21 cellular contexts compared by ENCODE assay signal in genomic region chr4:5993063-5993745, GRCh38. TPM values are rescaled to one million over a fixed set of nuclear protein-coding genes. Genes with fewer than 3 reads are reported as not detected.
DNase-seq lines count a peak whose midpoint lies in the region; ATAC-seq lines count a peak whose summit lies in the region.
"Had no signal": no experiment of that assay in that cellular context is flagged by ENCODE, and none has a peak within 500 bp of the region (broad histone marks: within the 10 kb centered on the region; RNA-seq: fewer than 3 reads in every experiment).

No MANE protein-coding gene starts in this region.

- H3K4me1 ChIP-seq in BLaER1 = peaks cover 85% of the 10 kb centered on the region
- H3K4me1 ChIP-seq in BLaER1 treated with 17β-estradiol and CSF1 and Interleukin-3, amounts not matched to agents 10 nM and 100 nM = peaks cover 41 to 88% (median 79%) of the 10 kb centered on the region in 10 experiments

- H3K27ac ChIP-seq in BLaER1 = peak overlapping the region; percentile 18; the same call in 1 of the 2 replicates
- H3K27ac ChIP-seq in BLaER1 treated with 17β-estradiol and CSF1 and Interleukin-3, amounts not matched to agents 10 nM and 100 nM = no peak overlapping the region
- H3K27ac ChIP-seq: HL-60 had no signal

- no peak overlapping the region for H3K9ac ChIP-seq in BLaER1
- no peak overlapping the region for H3K9ac ChIP-seq in BLaER1 treated with 17β-estradiol and CSF1 and Interleukin-3, amounts not matched to agents 10 nM and 100 nM
- H3K9ac ChIP-seq: SK-N-SH had no signal

- no peaks in the 10 kb centered on the region for H3K27me3 ChIP-seq in BLaER1
- H3K27me3 ChIP-seq in BLaER1 treated with 17β-estradiol and CSF1 and Interleukin-3, amounts not matched to agents 10 nM and 100 nM = no peaks in the 10 kb centered on the region

- no peak for ATAC-seq in HG02763 (IDR thresholded peaks at IDR 0.05; ENCODE audit: unreplicated experiment)
- ATAC-seq: HCT116 had no signal

- DNase-seq in ecto neural progenitor cell (ENCODE audit: low spot score) (peak; percentile 38), posterior vena cava (ENCODE audit: low spot score) (peak; percentile 43), DMS 273 treated with DMSO at 0.1 percent for 48 hours (lab: John Stamatoyannopoulos, UW) (no peak), NCI-H345 treated with DMSO at 0.1 percent for 48 hours (lab: John Stamatoyannopoulos, UW; ENCODE audit: unreplicated experiment) (no peak)
- DNase-seq: Calu3, DND-41, GOT3, NCI-H146, NCI-H1930, NCI-H446, NCI-H524 treated with DMSO at 0.1 percent for 48 hours, NCI-H774, SK-N-SH, SW 1271 had no signal

- H3K36me3 ChIP-seq in BLaER1 = no peaks in the 10 kb centered on the region
- no peaks in the 10 kb centered on the region for H3K36me3 ChIP-seq in BLaER1 treated with 17β-estradiol and CSF1 and Interleukin-3, amounts not matched to agents 10 nM and 100 nM

- H3K4me2 ChIP-seq in BLaER1 = peak overlapping the region; percentile 74
- peak overlapping the region in 9 of 11 experiments; percentile 3 to 81 (median 72); a peak in 15 of 22 replicates for H3K4me2 ChIP-seq in BLaER1 treated with 17β-estradiol and CSF1 and Interleukin-3, amounts not matched to agents 10 nM and 100 nM
- H3K4me2 ChIP-seq: SK-N-SH had no signal

- no peaks in the 10 kb centered on the region for H4K20me1 ChIP-seq in BLaER1
- H4K20me1 ChIP-seq in BLaER1 treated with 17β-estradiol and CSF1 and Interleukin-3, amounts not matched to agents 10 nM and 100 nM = peaks cover 0 to 8% (median 0%) of the 10 kb centered on the region in 11 experiments; a peak in 1 of 22 replicates

- intact Hi-C loops in posterior vena cava (cut with DNase I) = no loop called here

- no peaks in the 10 kb centered on the region for H3K9me3 ChIP-seq in BLaER1
- no peaks in the 10 kb centered on the region for H3K9me3 ChIP-seq in BLaER1 treated with 17β-estradiol and CSF1 and Interleukin-3, amounts not matched to agents 10 nM and 100 nM (replicated peaks in 1 of 11)
- H3K9me3 ChIP-seq: SK-N-SH had no signal

- no peak overlapping the region for H3K4me3 ChIP-seq in BLaER1
- no peak overlapping the region for H3K4me3 ChIP-seq in BLaER1 treated with 17β-estradiol and CSF1 and Interleukin-3, amounts not matched to agents 10 nM and 100 nM

RNA-seq across cellular contexts. Expression of gene C4orf50, which starts 25.0 kb away (rescaled TPM):
- not detected for total RNA-seq in posterior vena cava
- total RNA-seq: A673, Calu3, HT-29 had no signal

Comparison
In these comparisons a context has a peak if more than half of its experiments do, and no peak if none do; other contexts are left out.
1. DNase-seq: peak in ecto neural progenitor cell (single experiment) and posterior vena cava (single experiment); none in DMS 273 treated with DMSO at 0.1 percent for 48 hours (single experiment) and NCI-H345 treated with DMSO at 0.1 percent for 48 hours (single experiment).